In the genomic region with DNA sequence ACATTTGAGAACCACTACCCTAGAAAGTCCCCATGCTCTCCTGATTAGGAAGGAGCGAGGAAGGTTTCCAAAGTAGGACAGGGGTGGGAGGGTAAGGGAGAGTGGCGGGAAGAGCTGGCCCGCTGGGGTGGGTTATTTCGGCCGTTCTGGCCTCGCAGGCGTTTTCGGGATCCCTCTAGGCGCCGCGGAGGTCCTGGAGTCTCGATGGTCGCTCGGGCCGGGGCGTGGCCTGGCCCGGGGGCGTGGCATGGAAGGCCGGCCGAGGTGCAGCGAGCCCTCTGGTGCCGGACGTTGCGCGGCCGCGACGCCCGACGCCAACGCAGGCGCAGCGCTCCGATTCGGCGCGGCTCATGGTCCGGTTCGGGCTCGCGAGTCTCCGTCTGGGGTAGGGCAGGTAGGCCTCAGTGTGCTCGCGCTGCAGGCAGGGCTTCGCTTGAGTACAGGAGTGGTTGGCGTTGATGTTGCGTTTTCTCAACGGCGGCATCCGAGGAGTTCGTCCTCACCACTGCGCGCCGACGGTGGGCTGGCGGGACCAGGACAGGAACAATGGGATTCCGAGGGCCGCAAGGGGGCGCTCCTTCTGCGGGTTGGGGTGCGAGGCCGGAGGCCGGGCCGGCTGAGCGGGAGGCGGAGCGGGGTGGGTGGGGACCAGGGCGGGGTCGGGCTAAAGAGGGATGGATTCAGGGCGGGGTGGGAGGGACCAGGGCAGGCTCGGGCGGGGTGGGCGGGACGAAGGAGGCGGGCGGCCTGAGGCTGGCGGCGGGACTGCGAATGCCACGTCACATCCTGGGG, we compare ENCODE assay signal across 8 cellular contexts. TPM values are rescaled to one million over a fixed set of nuclear protein-coding genes. Genes with fewer than 3 reads are reported as not detected.
DNase-seq lines count a peak whose midpoint lies in the region; ATAC-seq and TF ChIP-seq lines count a peak whose summit lies in the region.

A gene with protein sequence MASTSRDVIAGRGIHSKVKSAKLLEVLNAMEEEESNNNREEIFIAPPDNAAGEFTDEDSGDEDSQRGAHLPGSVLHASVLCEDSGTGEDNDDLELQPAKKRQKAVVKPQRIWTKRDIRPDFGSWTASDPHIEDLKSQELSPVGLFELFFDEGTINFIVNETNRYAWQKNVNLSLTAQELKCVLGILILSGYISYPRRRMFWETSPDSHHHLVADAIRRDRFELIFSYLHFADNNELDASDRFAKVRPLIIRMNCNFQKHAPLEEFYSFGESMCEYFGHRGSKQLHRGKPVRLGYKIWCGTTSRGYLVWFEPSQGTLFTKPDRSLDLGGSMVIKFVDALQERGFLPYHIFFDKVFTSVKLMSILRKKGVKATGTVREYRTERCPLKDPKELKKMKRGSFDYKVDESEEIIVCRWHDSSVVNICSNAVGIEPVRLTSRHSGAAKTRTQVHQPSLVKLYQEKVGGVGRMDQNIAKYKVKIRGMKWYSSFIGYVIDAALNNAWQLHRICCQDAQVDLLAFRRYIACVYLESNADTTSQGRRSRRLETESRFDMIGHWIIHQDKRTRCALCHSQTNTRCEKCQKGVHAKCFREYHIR (plus strand): TSS at position 287 of the 792 bp plus-strand sequence. CDS start 7,628 bp downstream, outside the sequence.

- ATAC-seq in HG02678 (IDR thresholded peaks at IDR 0.05; ENCODE audit: unreplicated experiment) = peak; percentile 91
- peak; percentile 97 for ATAC-seq in left cardiac atrium

- H3K27ac Mint-ChIP-seq in progenitor cell of endocrine pancreas = peak within 1 kb of the TSS; percentile 100

- H3K4me1 ChIP-seq in adipocyte (ENCODE audit: control insufficient read depth, insufficient read depth, low read length) = peaks cover 11% of the 10 kb centered on the region

- peak within 1 kb of the TSS; percentile 68 for H3K4me3 ChIP-seq in SU-DHL-6 (ENCODE audit: insufficient read depth, low read length, poor library complexity, severe bottlenecking)
- H3K4me3 ChIP-seq in adipocyte (ENCODE audit: low read length) = peak within 1 kb of the TSS; percentile 94

- peaks cover 9% of the 10 kb centered on the region for H3K79me2 ChIP-seq in SU-DHL-6 (ENCODE audit: insufficient read depth, low read length)

- peak; percentile 74 for DNase-seq in NCI-H1105 (lab: John Stamatoyannopoulos, UW)
- DNase-seq in adipocyte (ENCODE audit: low read depth) = peak; percentile 97
- peak; percentile 93 for DNase-seq in left cardiac atrium
- peak; percentile 96 for DNase-seq in progenitor cell of endocrine pancreas (ENCODE audit: low spot score, unreplicated experiment)
- DNase-seq in ureter (ENCODE audit: low spot score) = peak; percentile 96

- H3K27me3 ChIP-seq in SU-DHL-6 (ENCODE audit: low read length) (no peaks in the 10 kb centered on the region), adipocyte (replicated peaks; ENCODE audit: control insufficient read depth, insufficient read depth, low read length) (no peaks in the 10 kb centered on the region)

- peak within 1 kb of the TSS; percentile 92 for H3K4me3 Mint-ChIP-seq in progenitor cell of endocrine pancreas (ENCODE audit: low read depth)

- peaks cover 14% of the 10 kb centered on the region; the same call in 1 of the 2 replicates for H3F3A ChIP-seq in SU-DHL-6 (ENCODE audit: insufficient read depth)

- no peaks in the 10 kb centered on the region for H3K36me3 ChIP-seq in SU-DHL-6 (ENCODE audit: low read length)
- no peaks in the 10 kb centered on the region for H3K36me3 ChIP-seq in adipocyte (ENCODE audit: control insufficient read depth, insufficient read depth, low read length, severe bottlenecking)

- peak within 1 kb of the TSS; percentile 79 for H3K4me2 ChIP-seq in SU-DHL-6 (ENCODE audit: low read depth, low read length, poor library complexity, severe bottlenecking)

- H3K9me3 ChIP-seq in SU-DHL-6 (ENCODE audit: insufficient read depth, low read length) (no peaks in the 10 kb centered on the region), adipocyte (ENCODE audit: control insufficient read depth, low read length) (no peaks in the 10 kb centered on the region)

- H3K4me1 Mint-ChIP-seq in progenitor cell of endocrine pancreas (ENCODE audit: low read depth) = peaks cover 28% of the 10 kb centered on the region

- no peaks in the 10 kb centered on the region for H3K9me2 ChIP-seq in SU-DHL-6 (replicated peaks; ENCODE audit: insufficient read depth, low read length)

- H3K9me3 Mint-ChIP-seq in progenitor cell of endocrine pancreas (ENCODE audit: low read depth) = no peaks in the 10 kb centered on the region

- H3K27me3 Mint-ChIP-seq in progenitor cell of endocrine pancreas = peaks cover 4% of the 10 kb centered on the region

- TF ChIP-seq CTCF in GM12874 (IDR thresholded peaks at IDR 0.05; ENCODE audit: insufficient read depth, low read depth, low read length) = peak; percentile 91
- TF ChIP-seq CTCF in SU-DHL-6 (IDR thresholded peaks at IDR 0.05; ENCODE audit: insufficient read depth, low read length, poor library complexity, severe bottlenecking) = peak; percentile 60
- TF ChIP-seq CTCF in progenitor cell of endocrine pancreas (IDR thresholded peaks at IDR 0.05; ENCODE audit: unreplicated experiment) = peak; percentile 75

- peak within 1 kb of the TSS; percentile 97 for H2AFZ ChIP-seq in SU-DHL-6 (ENCODE audit: low read depth, low read length, severe bottlenecking)

- intact Hi-C loops in left cardiac atrium (cut with DNase I) = no loop called here

- no peaks in the 10 kb centered on the region for H4K20me1 ChIP-seq in SU-DHL-6 (ENCODE audit: low read depth, low read length)

- H3K9ac ChIP-seq in SU-DHL-6 (ENCODE audit: low read length) = peak within 1 kb of the TSS; percentile 72
- H3K9ac ChIP-seq in adipocyte (ENCODE audit: low read length) = peak within 1 kb of the TSS; percentile 89

- H3K27ac ChIP-seq in SU-DHL-6 (ENCODE audit: low read depth, low read length) = peak within 1 kb of the TSS; percentile 64

- H3K36me3 Mint-ChIP-seq in progenitor cell of endocrine pancreas (ENCODE audit: insufficient read depth) = peaks cover 12% of the 10 kb centered on the region

RNA-seq across cellular contexts. Expression of the gene that starts here (rescaled TPM):
- total RNA-seq in left cardiac atrium (1 to 10 TPM; 3.5 TPM), progenitor cell of endocrine pancreas (16.0 and 16.6 TPM in 2 replicates), ureter (13.1 TPM)

Comparison
In these comparisons a context has a peak if more than half of its experiments do, and no peak if none do; other contexts are left out.
1. Peak in every context shown above with its lines: DNase-seq, ATAC-seq, H3K4me3 ChIP-seq and H3K27ac ChIP-seq.